8 cellular contexts compared by ENCODE assay signal in the genomic region with DNA sequence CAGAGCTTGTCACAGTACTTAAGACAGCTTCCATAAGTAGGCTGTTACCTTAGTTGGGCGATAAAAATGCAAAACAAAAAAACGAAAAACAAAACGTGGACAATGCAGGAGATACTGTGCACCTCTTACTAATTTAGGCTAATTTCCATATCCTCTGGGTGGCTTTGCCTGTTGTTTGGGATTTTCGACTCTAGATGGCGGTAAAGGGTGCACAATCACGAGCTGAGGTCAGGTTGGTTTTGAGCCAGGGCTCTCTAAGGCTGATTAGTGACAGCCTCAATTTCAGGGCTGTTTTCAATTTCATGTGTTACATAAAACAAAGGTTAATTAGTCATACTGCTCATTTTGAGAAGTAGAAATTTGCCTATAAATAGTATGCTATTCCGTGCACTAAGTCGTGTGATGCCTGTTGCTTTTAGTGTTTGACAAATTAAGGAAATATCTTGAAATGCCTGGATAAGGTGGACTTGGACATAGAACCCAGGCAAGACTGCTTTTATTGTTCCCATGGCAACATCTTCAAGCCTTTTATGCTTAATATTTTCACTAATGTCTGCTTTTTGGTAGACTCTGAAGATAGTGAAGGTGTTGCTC.
A peak's percentile ranks its signal among the peaks of the same experiment; 100 is the strongest.
DNase-seq lines count a peak whose midpoint lies in the region; ATAC-seq and TF ChIP-seq lines count a peak whose summit lies in the region.

No MANE protein-coding gene starts in this region.

- DNase-seq in Ammon's horn (ENCODE audit: low spot score) (peak; percentile 68), NCI-H2227 treated with DMSO at 0.1 percent for 48 hours (lab: John Stamatoyannopoulos, UW) (peak; percentile 12), cerebellar cortex (ENCODE audit: low spot score) (peak; percentile 73), mesothelial cell of epicardium (ENCODE audit: low spot score in 2 of 2, unreplicated experiment in 2 of 2) (peak in 1 of 2 experiments; percentile 67)
- peak; percentile 40 for DNase-seq in activated CD4-positive, CD25-positive, alpha-beta regulatory T cell treated with anti-CD3 and anti-CD28 coated beads, Interleukin-2, amount 50 U/mL, for 16 hours (ENCODE audit: low read depth, low spot score)
- peak; percentile 25 for DNase-seq in stimulated activated naive CD4-positive, alpha-beta T cell treated with Interleukin-2 at 50 U/mL for 16 hours (lab: John Stamatoyannopoulos, UW)

- H3K27me3 Mint-ChIP-seq in mesothelial cell of epicardium (ENCODE audit: low read depth), result peaks cover 19% of the 10 kb centered on the region

- no peak overlapping the region for H3K27ac Mint-ChIP-seq in mesothelial cell of epicardium

- H3K36me3 Mint-ChIP-seq in mesothelial cell of epicardium, result no peaks in the 10 kb centered on the region

- no peak overlapping the region for H3K4me3 Mint-ChIP-seq in mesothelial cell of epicardium

- ATAC-seq in GM18873 (IDR thresholded peaks at IDR 0.05; ENCODE audit: low FRiP score, unreplicated experiment) (peak; percentile 87), HG03097 (IDR thresholded peaks at IDR 0.05; ENCODE audit: low FRiP score, unreplicated experiment) (peak; percentile 72)

- TF ChIP-seq CTCF in mesothelial cell of epicardium (IDR thresholded peaks at IDR 0.05; ENCODE audit: unreplicated experiment), result peak; percentile 60

- no peaks in the 10 kb centered on the region for H3K9me3 Mint-ChIP-seq in mesothelial cell of epicardium

- H3K4me1 Mint-ChIP-seq in mesothelial cell of epicardium, result no peaks in the 10 kb centered on the region
